1 cellular context compared by ENCODE assay signal in the genomic region with DNA sequence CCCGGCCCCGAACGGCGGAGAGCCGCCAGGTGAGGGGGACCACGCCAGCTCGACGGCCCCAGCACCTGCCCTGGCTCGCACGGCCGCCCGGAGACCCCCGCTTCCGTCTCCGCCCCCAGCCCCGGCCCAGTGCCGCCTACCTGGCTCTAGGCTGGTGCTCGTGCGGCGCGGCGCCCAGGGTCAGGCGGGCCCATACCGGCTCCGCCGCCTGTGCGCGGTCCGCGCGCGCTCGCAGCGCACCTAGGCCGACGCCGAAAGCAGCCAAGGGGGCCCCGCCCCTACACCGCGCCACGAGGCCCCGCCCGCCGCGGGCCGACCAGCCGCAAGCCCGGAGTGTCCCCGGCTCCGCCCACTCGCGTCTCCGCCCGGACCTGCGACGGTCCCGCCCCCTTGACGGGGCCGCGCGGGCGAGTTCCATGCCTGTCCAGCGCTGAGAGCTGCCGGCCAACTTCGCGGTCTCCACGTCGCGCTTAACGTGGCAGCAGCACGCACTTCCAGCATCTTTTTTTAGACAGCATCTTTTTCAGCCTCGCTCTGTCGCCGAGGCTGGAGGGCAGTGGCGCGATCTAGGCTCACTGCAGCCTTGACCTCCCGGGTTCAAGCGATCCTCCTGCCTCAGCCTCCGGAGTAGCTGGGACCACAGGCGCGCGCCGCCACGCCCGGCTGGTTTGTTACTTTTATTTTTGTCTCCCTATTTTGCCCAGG.
TF ChIP-seq lines count a peak whose summit lies in the region.

Gene SLC25A39 (minus strand): TSS at position 253 of the 705 bp plus-strand sequence. CDS start 1,261 bp downstream, outside the sequence.

TF ChIP-seq in GM12878, 131 proteins besides CTCF, POLR2A, EP300 and RAD21 (continued from another document and continues in another):
- peak; percentile 52; the same call in 1 of the 2 replicates for TF ChIP-seq RELB (IDR thresholded peaks at IDR 0.05; ENCODE audit: low read depth)
- TF ChIP-seq BRCA1 (IDR thresholded peaks at IDR 0.05; ENCODE audit: low read depth, low read length), result no peak
- 0 out of 2 replicates have a peak, but pooled peaks have one; percentile 56 for TF ChIP-seq ZNF24 (IDR thresholded peaks at IDR 0.05)
- TF ChIP-seq CHD4 (IDR thresholded peaks at IDR 0.05), result 0 out of 2 replicates have a peak, but pooled peaks have one; percentile 80
- peak; percentile 86 for TF ChIP-seq SMARCA5 (IDR thresholded peaks at IDR 0.05)
- no peak for TF ChIP-seq CUX1 (IDR thresholded peaks at IDR 0.05; ENCODE audit: insufficient replicate concordance, low read depth, low read length)
- TF ChIP-seq RB1 (IDR thresholded peaks at IDR 0.05; ENCODE audit: borderline replicate concordance), result no peak; the same call in 1 of the 2 replicates
- peak; percentile 88 for TF ChIP-seq NKRF (conservative IDR thresholded peaks at IDR 0.05)
- TF ChIP-seq, protein P1, sequence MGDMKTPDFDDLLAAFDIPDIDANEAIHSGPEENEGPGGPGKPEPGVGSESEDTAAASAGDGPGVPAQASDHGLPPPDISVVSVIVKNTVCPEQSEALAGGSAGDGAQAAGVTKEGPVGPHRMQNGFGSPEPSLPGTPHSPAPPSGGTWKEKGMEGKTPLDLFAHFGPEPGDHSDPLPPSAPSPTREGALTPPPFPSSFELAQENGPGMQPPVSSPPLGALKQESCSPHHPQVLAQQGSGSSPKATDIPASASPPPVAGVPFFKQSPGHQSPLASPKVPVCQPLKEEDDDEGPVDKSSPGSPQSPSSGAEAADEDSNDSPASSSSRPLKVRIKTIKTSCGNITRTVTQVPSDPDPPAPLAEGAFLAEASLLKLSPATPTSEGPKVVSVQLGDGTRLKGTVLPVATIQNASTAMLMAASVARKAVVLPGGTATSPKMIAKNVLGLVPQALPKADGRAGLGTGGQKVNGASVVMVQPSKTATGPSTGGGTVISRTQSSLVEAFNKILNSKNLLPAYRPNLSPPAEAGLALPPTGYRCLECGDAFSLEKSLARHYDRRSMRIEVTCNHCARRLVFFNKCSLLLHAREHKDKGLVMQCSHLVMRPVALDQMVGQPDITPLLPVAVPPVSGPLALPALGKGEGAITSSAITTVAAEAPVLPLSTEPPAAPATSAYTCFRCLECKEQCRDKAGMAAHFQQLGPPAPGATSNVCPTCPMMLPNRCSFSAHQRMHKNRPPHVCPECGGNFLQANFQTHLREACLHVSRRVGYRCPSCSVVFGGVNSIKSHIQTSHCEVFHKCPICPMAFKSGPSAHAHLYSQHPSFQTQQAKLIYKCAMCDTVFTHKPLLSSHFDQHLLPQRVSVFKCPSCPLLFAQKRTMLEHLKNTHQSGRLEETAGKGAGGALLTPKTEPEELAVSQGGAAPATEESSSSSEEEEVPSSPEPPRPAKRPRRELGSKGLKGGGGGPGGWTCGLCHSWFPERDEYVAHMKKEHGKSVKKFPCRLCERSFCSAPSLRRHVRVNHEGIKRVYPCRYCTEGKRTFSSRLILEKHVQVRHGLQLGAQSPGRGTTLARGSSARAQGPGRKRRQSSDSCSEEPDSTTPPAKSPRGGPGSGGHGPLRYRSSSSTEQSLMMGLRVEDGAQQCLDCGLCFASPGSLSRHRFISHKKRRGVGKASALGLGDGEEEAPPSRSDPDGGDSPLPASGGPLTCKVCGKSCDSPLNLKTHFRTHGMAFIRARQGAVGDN (IDR thresholded peaks at IDR 0.05), result peak; percentile 89
- TF ChIP-seq LARP7 (IDR thresholded peaks at IDR 0.05), result peak; percentile 87
- TF ChIP-seq ZNF592 (IDR thresholded peaks at IDR 0.05), result 0 out of 2 replicates have a peak, but pooled peaks have one; percentile 58
- 0 out of 2 replicates have a peak, but pooled peaks have one; percentile 41 for TF ChIP-seq STAT1 (conservative IDR thresholded peaks at IDR 0.05)
- peak; percentile 76 for TF ChIP-seq MAX (IDR thresholded peaks at IDR 0.05; ENCODE audit: low read depth, low read length)
- TF ChIP-seq EGR1 (IDR thresholded peaks at IDR 0.05; ENCODE audit: borderline replicate concordance in 1 of 2, low read depth in 2 of 2, low read length in 2 of 2), result peak in 1 of 2 experiments; percentile 71; a peak in 2 of 3 replicates
- 0 out of 2 replicates have a peak, but pooled peaks have one; percentile 5 for TF ChIP-seq TCF12 (IDR thresholded peaks at IDR 0.05; ENCODE audit: low read depth, low read length)
- peak; percentile 39 for TF ChIP-seq RUNX3 (IDR thresholded peaks at IDR 0.05; ENCODE audit: low read length)
- TF ChIP-seq MXI1 (IDR thresholded peaks at IDR 0.05; ENCODE audit: low read depth, low read length), result peak; percentile 63
- TF ChIP-seq PKNOX1 (IDR thresholded peaks at IDR 0.05), result no peak; the same call in 1 of the 2 replicates
- TF ChIP-seq EED (IDR thresholded peaks at IDR 0.05; ENCODE audit: low read depth), result peak; percentile 36; the same call in 1 of the 2 replicates
- TF ChIP-seq FOXM1 (IDR thresholded peaks at IDR 0.05; ENCODE audit: low read depth, low read length), result no peak
- TF ChIP-seq IKZF1 (conservative IDR thresholded peaks at IDR 0.05), result peak; percentile 73
- TF ChIP-seq MYB (IDR thresholded peaks at IDR 0.05; ENCODE audit: borderline replicate concordance, low read depth, low read length), result no peak
- peak; percentile 95; the same call in 1 of the 2 replicates for TF ChIP-seq HDGF (IDR thresholded peaks at IDR 0.05)
- TF ChIP-seq ASH2L (IDR thresholded peaks at IDR 0.05; ENCODE audit: borderline replicate concordance, low read depth), result no peak; the same call in 1 of the 2 replicates
- TF ChIP-seq HCFC1 (IDR thresholded peaks at IDR 0.05; ENCODE audit: low read length), result peak; percentile 43
- peak; percentile 44; the same call in 1 of the 2 replicates for TF ChIP-seq REST (IDR thresholded peaks at IDR 0.05; ENCODE audit: low read depth, low read length)
- TF ChIP-seq BACH1 (IDR thresholded peaks at IDR 0.05; ENCODE audit: borderline replicate concordance), result peak; percentile 79
